In genomic region chr19:48637449-48637947, GRCh38 we compare ENCODE assay signal across 1 cellular context.
TF ChIP-seq lines count a peak whose summit lies in the region.

No MANE protein-coding gene starts in this region.

TF ChIP-seq in K562, 482 proteins besides CTCF, POLR2A, EP300 and RAD21 (continues in another document):
- TF ChIP-seq SAFB (IDR thresholded peaks at IDR 0.05; ENCODE audit: borderline replicate concordance, low read depth, low read length), result no peak
- TF ChIP-seq SMAD1 (IDR thresholded peaks at IDR 0.05; ENCODE audit: low read depth, low read length, partially characterized antibody), result peak; percentile 46
- TF ChIP-seq ZNF311 (CRISPR knock-in tag; IDR thresholded peaks at IDR 0.05), result no peak
- TF ChIP-seq ZKSCAN8 (CRISPR knock-in tag; IDR thresholded peaks at IDR 0.05), result no peak
- no peak for TF ChIP-seq BCOR (IDR thresholded peaks at IDR 0.05)
- TF ChIP-seq ZNF764 (CRISPR knock-in tag; IDR thresholded peaks at IDR 0.05; ENCODE audit: low read depth), result no peak
- TF ChIP-seq ZNF76 (CRISPR knock-in tag; IDR thresholded peaks at IDR 0.05; ENCODE audit: borderline replicate concordance), result no peak
- TF ChIP-seq MLLT1 (IDR thresholded peaks at IDR 0.05), result 0 out of 4 replicates have a peak, but pooled peaks of 1 of the 2 experiments have one; percentile 18
- TF ChIP-seq ZBTB11 (CRISPR knock-in tag; IDR thresholded peaks at IDR 0.05), result no peak; a peak in 1 of 6 replicates
- TF ChIP-seq ZSCAN29 (IDR thresholded peaks at IDR 0.05), result no peak
- TF ChIP-seq ZNF431 (CRISPR knock-in tag; IDR thresholded peaks at IDR 0.05), result peak; percentile 97
- no peak for TF ChIP-seq DDX20 (tag; IDR thresholded peaks at IDR 0.05; ENCODE audit: low read depth)
- no peak; the same call in none of the 2 replicates for TF ChIP-seq ZBTB7A (IDR thresholded peaks at IDR 0.05; ENCODE audit: borderline replicate concordance, control insufficient read depth, low read depth, low read length)
- TF ChIP-seq CHD2 (IDR thresholded peaks at IDR 0.05; ENCODE audit: low read depth, low read length), result peak; percentile 77
- TF ChIP-seq ZNF696 (CRISPR knock-in tag; conservative IDR thresholded peaks at IDR 0.05), result no peak
- TF ChIP-seq TAF9B (IDR thresholded peaks at IDR 0.05; ENCODE audit: partially characterized antibody), result no peak
- TF ChIP-seq HNRNPK (IDR thresholded peaks at IDR 0.05; ENCODE audit: low read depth, low read length, poor library complexity, severe bottlenecking), result no peak
- TF ChIP-seq HMGXB4 (CRISPR knock-in tag; IDR thresholded peaks at IDR 0.05), result 0 out of 2 replicates have a peak, but pooled peaks have one; percentile 21
- TF ChIP-seq U2AF1 (optimal IDR thresholded peaks at IDR 0.05; ENCODE audit: low read depth, low read length), result no peak
- no peak for TF ChIP-seq XRCC3 (IDR thresholded peaks at IDR 0.05)
- TF ChIP-seq ZBTB43 (CRISPR knock-in tag; IDR thresholded peaks at IDR 0.05), result peak; percentile 87; the same call in 1 of the 2 replicates
- peak; percentile 37; the same call in 1 of the 2 replicates for TF ChIP-seq FOXJ2 (tag; IDR thresholded peaks at IDR 0.05)
- TF ChIP-seq HDAC3 (IDR thresholded peaks at IDR 0.05; ENCODE audit: borderline replicate concordance, partially characterized antibody), result no peak
- peak in 1 of 2 experiments; percentile 43; a peak in 2 of 4 replicates for TF ChIP-seq TBL1XR1 (IDR thresholded peaks at IDR 0.05; ENCODE audit: low read length in 2 of 2)
- no peak for TF ChIP-seq TCFL5 (CRISPR knock-in tag; conservative IDR thresholded peaks at IDR 0.05)
- 0 out of 4 replicates have a peak, but pooled peaks of 1 of the 2 experiments have one; percentile 6 for TF ChIP-seq TRIM24 (IDR thresholded peaks at IDR 0.05)
- no peak for TF ChIP-seq ZNF778 (CRISPR knock-in tag; IDR thresholded peaks at IDR 0.05)
- TF ChIP-seq RBM17 (IDR thresholded peaks at IDR 0.05; ENCODE audit: borderline replicate concordance, low read depth, low read length), result no peak
- TF ChIP-seq ZNF197 (CRISPR knock-in tag; IDR thresholded peaks at IDR 0.05; ENCODE audit: low read depth), result no peak
- TF ChIP-seq MCM2 (IDR thresholded peaks at IDR 0.05; ENCODE audit: low read depth), result no peak
- no peak for TF ChIP-seq MXI1 (IDR thresholded peaks at IDR 0.05; ENCODE audit: low read depth, low read length)
- peak in 1 of 2 experiments; percentile 22; a peak in 1 of 4 replicates for TF ChIP-seq TEAD1 (CRISPR knock-in tag; IDR thresholded peaks at IDR 0.05)
- no peak for TF ChIP-seq ZNF436 (CRISPR knock-in tag; IDR thresholded peaks at IDR 0.05)
- no peak for TF ChIP-seq CSDE1 (IDR thresholded peaks at IDR 0.05)
- no peak for TF ChIP-seq MYBL2 (IDR thresholded peaks at IDR 0.05; ENCODE audit: low read depth)
- TF ChIP-seq MYBL2 (CRISPR knock-in tag; IDR thresholded peaks at IDR 0.05; ENCODE audit: borderline replicate concordance), result no peak
- no peak for TF ChIP-seq HNRNPLL (IDR thresholded peaks at IDR 0.05; ENCODE audit: low read depth, low read length, poor library complexity, severe bottlenecking)
- TF ChIP-seq ARID2 (IDR thresholded peaks at IDR 0.05), result no peak
- TF ChIP-seq THRB (CRISPR knock-in tag; conservative IDR thresholded peaks at IDR 0.05), result no peak
- no peak for TF ChIP-seq NFIX (CRISPR knock-in tag; IDR thresholded peaks at IDR 0.05; ENCODE audit: low read depth)
- TF ChIP-seq ZNF121 (CRISPR knock-in tag; conservative IDR thresholded peaks at IDR 0.05), result no peak
- peak; percentile 76; the same call in 1 of the 2 replicates for TF ChIP-seq CBFB (CRISPR knock-in tag; IDR thresholded peaks at IDR 0.05)
- 0 out of 2 replicates have a peak, but pooled peaks have one; percentile 2 for TF ChIP-seq CEBPB (tag; IDR thresholded peaks at IDR 0.05)
- no peak for TF ChIP-seq CHAMP1 (IDR thresholded peaks at IDR 0.05)
- no peak for TF ChIP-seq HEY1 (CRISPR knock-in tag; IDR thresholded peaks at IDR 0.05; ENCODE audit: borderline replicate concordance)
- peak in 1 of 2 experiments; percentile 84; a peak in 2 of 4 replicates for TF ChIP-seq SRF (CRISPR knock-in tag; IDR thresholded peaks at IDR 0.05)
- TF ChIP-seq MYNN (IDR thresholded peaks at IDR 0.05), result 0 out of 2 replicates have a peak, but pooled peaks have one; percentile 15
- no peak for TF ChIP-seq MYNN (CRISPR knock-in tag; IDR thresholded peaks at IDR 0.05)
- peak in 1 of 2 experiments; percentile 95; a peak in 1 of 4 replicates for TF ChIP-seq FOXA3 (CRISPR knock-in tag; conservative IDR thresholded peaks at IDR 0.05 in 1 of 2, IDR thresholded peaks at IDR 0.05 in 1 of 2)
- TF ChIP-seq E2F6 (IDR thresholded peaks at IDR 0.05; ENCODE audit: borderline replicate concordance in 1 of 2, extremely low read depth in 1 of 2, insufficient read depth in 1 of 2, insufficient read length in 1 of 2, low read depth in 1 of 2, low read length in 1 of 2, poor library complexity in 1 of 2, severe bottlenecking in 1 of 2), result peak; percentile 98 to 99
- TF ChIP-seq ZNF232 (CRISPR knock-in tag; IDR thresholded peaks at IDR 0.05), result peak; percentile 98
- no peak for TF ChIP-seq GATAD2B (IDR thresholded peaks at IDR 0.05; ENCODE audit: borderline replicate concordance)
- TF ChIP-seq PURB (CRISPR knock-in tag; IDR thresholded peaks at IDR 0.05; ENCODE audit: low read depth), result no peak
- TF ChIP-seq NFRKB (IDR thresholded peaks at IDR 0.05; ENCODE audit: low read depth), result no peak
- TF ChIP-seq GTF2F1 (IDR thresholded peaks at IDR 0.05; ENCODE audit: low read depth, low read length), result no peak
- no peak for TF ChIP-seq ZNF3 (CRISPR knock-in tag; IDR thresholded peaks at IDR 0.05)
- no peak for TF ChIP-seq NFE2 (IDR thresholded peaks at IDR 0.05; ENCODE audit: low read depth)
- TF ChIP-seq NRF1 (conservative IDR thresholded peaks at IDR 0.05 in 1 of 2, IDR thresholded peaks at IDR 0.05 in 1 of 2), result peak; percentile 82 to 86
- TF ChIP-seq ZNF785 (CRISPR knock-in tag; IDR thresholded peaks at IDR 0.05), result no peak
- no peak for TF ChIP-seq ZNF316 (IDR thresholded peaks at IDR 0.05)
- no peak for TF ChIP-seq SAFB2 (IDR thresholded peaks at IDR 0.05; ENCODE audit: borderline replicate concordance, low read depth, low read length, severe bottlenecking)
- TF ChIP-seq NR2C2 (CRISPR knock-in tag; IDR thresholded peaks at IDR 0.05), result no peak
- no peak for TF ChIP-seq NR2C2 (tag; IDR thresholded peaks at IDR 0.05)
- no peak for TF ChIP-seq ZNF444 (CRISPR knock-in tag; IDR thresholded peaks at IDR 0.05)
- TF ChIP-seq ATF2 (CRISPR knock-in tag; IDR thresholded peaks at IDR 0.05), result no peak
- TF ChIP-seq LEF1 (IDR thresholded peaks at IDR 0.05), result no peak
- no peak for TF ChIP-seq HIVEP1 (CRISPR knock-in tag; IDR thresholded peaks at IDR 0.05)
- peak in 1 of 2 experiments; percentile 54; a peak in 1 of 4 replicates for TF ChIP-seq NONO (IDR thresholded peaks at IDR 0.05; ENCODE audit: low read depth in 2 of 2, low read length in 1 of 2)
- no peak for TF ChIP-seq KLF16 (IDR thresholded peaks at IDR 0.05)
